8 cellular contexts compared by ENCODE assay signal in the genomic region with DNA sequence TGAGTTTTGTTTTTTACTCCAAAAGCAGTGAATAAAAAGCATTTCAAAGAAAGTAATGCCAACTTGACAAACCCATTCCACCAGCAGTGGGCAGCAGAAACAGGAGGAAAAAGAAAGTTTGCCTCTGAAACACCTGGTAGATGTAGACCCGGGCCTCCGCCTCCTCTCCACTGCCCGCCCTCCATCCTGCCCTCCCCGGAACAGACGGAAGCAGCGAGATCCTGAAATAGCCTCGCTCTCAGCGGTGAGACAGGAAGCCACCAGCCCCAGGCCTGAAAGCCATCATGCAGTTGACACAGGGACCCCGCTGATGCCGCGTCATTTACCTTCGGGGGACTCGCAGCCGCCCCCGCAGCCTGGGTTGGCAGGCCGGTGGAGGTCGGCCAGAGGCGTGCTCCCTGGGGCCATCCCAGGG.
DNase-seq lines count a peak whose midpoint lies in the region; ATAC-seq and TF ChIP-seq lines count a peak whose summit lies in the region.

No MANE protein-coding gene starts in this region.

- no peak overlapping the region for H3K23ac ChIP-seq in neuronal stem cell (ENCODE audit: low read depth, low read length, poor library complexity)

- H3K4me3 ChIP-seq in A673 (ENCODE audit: low read depth, low read length, poor library complexity, severe bottlenecking) (no peak overlapping the region), cardiac fibroblast (replicated peaks in 1 of 2; ENCODE audit: low read depth in 2 of 2, low read length in 2 of 2) (no peak overlapping the region), neuronal stem cell (ENCODE audit: low read length in 2 of 2) (no peak overlapping the region), vagina (no peak overlapping the region)

- no peaks in the 10 kb centered on the region for H3K36me3 Mint-ChIP-seq in T-helper 2 cell treated with Interferon-gamma antibody and Interleukin-4, amounts not matched to agents 5 μg/mL and 100 μg/mL, for 36 hours (ENCODE audit: low read depth)

- POLR2A ChIA-PET in A673 (lab: Charles Lee; ENCODE audit: low non-redundant PET), result no interaction called here

- H3K27ac ChIP-seq in A673 (ENCODE audit: low read depth, low read length, poor library complexity, severe bottlenecking) (no peak overlapping the region), neuronal stem cell (replicated peaks; ENCODE audit: low read length) (no peak overlapping the region), vagina (no peak overlapping the region)

- H3K36me3 ChIP-seq in A673 (ENCODE audit: insufficient read depth, low read length, poor library complexity, severe bottlenecking) (no peaks in the 10 kb centered on the region), neuronal stem cell (replicated peaks in 1 of 2; ENCODE audit: control insufficient read depth in 2 of 2, insufficient read depth in 2 of 2, low read length in 2 of 2) (no peaks in the 10 kb centered on the region), vagina (no peaks in the 10 kb centered on the region)

- H2AK5ac ChIP-seq in neuronal stem cell (ENCODE audit: low read depth, low read length), result no peak overlapping the region

- H3K4me2 ChIP-seq in neuronal stem cell (ENCODE audit: insufficient read depth, low read length, poor library complexity, severe bottlenecking), result no peak overlapping the region

- CTCF ChIA-PET in A673 (lab: Charles Lee), result no interaction called here

- DNase-seq in A673 (ENCODE audit: low spot score), result peak; percentile 11
- peak; percentile 40 for DNase-seq in T-helper 2 cell treated with Interferon-gamma antibody and Interleukin-4, amounts not matched to agents 5 μg/mL and 100 μg/mL, for 36 hours (ENCODE audit: low spot score)
- peak; percentile 6 to 8 for DNase-seq in cardiac fibroblast (ENCODE audit: low read depth in 2 of 2)
- no peak for DNase-seq in neuronal stem cell (ENCODE audit: low spot score)
- no peak for DNase-seq in NK-92 treated with Interleukin-12 subunit alpha and Interleukin-12 subunit beta, amount 100 ng/mL, for 24 hours (lab: John Stamatoyannopoulos, UW)
- DNase-seq in vagina (ENCODE audit: extremely low spot score in 2 of 2), result no peak

- H3K18ac ChIP-seq in neuronal stem cell (ENCODE audit: low read length), result peak overlapping the region; percentile 49

- no peak overlapping the region for H3K4ac ChIP-seq in neuronal stem cell (ENCODE audit: low read length)

- no peaks in the 10 kb centered on the region for H3K4me1 ChIP-seq in A673 (ENCODE audit: insufficient read depth, low read length, poor library complexity, severe bottlenecking)
- peaks cover 16 to 37% of the 10 kb centered on the region in 2 donors for H3K4me1 ChIP-seq in neuronal stem cell (ENCODE audit: control insufficient read depth in 2 of 2, insufficient read depth in 1 of 2, low read depth in 1 of 2, low read length in 2 of 2)
- H3K4me1 ChIP-seq in vagina, result no peaks in the 10 kb centered on the region

- peak overlapping the region; percentile 45 for H3K4me3 Mint-ChIP-seq in T-helper 2 cell treated with Interferon-gamma antibody and Interleukin-4, amounts not matched to agents 5 μg/mL and 100 μg/mL, for 36 hours

- H2BK15ac ChIP-seq in neuronal stem cell (ENCODE audit: low read length), result peak overlapping the region; percentile 12

- peak overlapping the region; percentile 57 for H4K8ac ChIP-seq in neuronal stem cell (ENCODE audit: low read depth, low read length)

- TF ChIP-seq CTCF in A673 (conservative IDR thresholded peaks at IDR 0.05; ENCODE audit: low read depth, low read length) (peak; percentile 21; the same call in 1 of the 2 replicates), cardiac fibroblast (IDR thresholded peaks at IDR 0.05; ENCODE audit: low read depth, low read length) (no peak), vagina (IDR thresholded peaks at IDR 0.05) (no peak)

- H3K9me3 ChIP-seq in A673 (ENCODE audit: low read depth, low read length, poor library complexity, severe bottlenecking) (no peaks in the 10 kb centered on the region), neuronal stem cell (replicated peaks in 1 of 2; ENCODE audit: control insufficient read depth in 2 of 2, insufficient read depth in 1 of 2, low read depth in 1 of 2, low read length in 2 of 2) (peaks cover 0 to 2% of the 10 kb centered on the region in 2 donors), vagina (no peaks in the 10 kb centered on the region)

- H3K4me1 Mint-ChIP-seq in T-helper 2 cell treated with Interferon-gamma antibody and Interleukin-4, amounts not matched to agents 5 μg/mL and 100 μg/mL, for 36 hours (ENCODE audit: low read depth), result peaks cover 17% of the 10 kb centered on the region

- intact Hi-C loops in A673 (cut with micrococcal nuclease; ENCODE audit: unreplicated experiment) (no loop called here), vagina (cut with DNase I) (no loop called here)

- no peak overlapping the region for H2BK12ac ChIP-seq in neuronal stem cell (ENCODE audit: low read length)

- H3K27me3 Mint-ChIP-seq in T-helper 2 cell treated with Interferon-gamma antibody and Interleukin-4, amounts not matched to agents 5 μg/mL and 100 μg/mL, for 36 hours (ENCODE audit: low read depth), result peaks cover 8% of the 10 kb centered on the region

- no peaks in the 10 kb centered on the region for H3K9me3 Mint-ChIP-seq in T-helper 2 cell treated with Interferon-gamma antibody and Interleukin-4, amounts not matched to agents 5 μg/mL and 100 μg/mL, for 36 hours

- no peak overlapping the region for H3K14ac ChIP-seq in neuronal stem cell (ENCODE audit: low read length)

- H2AFZ ChIP-seq in neuronal stem cell (ENCODE audit: low read length), result peak overlapping the region; percentile 74

- no peak overlapping the region for H2BK120ac ChIP-seq in neuronal stem cell (ENCODE audit: low read depth, low read length)

- H3K27me3 ChIP-seq in A673 (replicated peaks; ENCODE audit: insufficient read depth, low read depth, low read length, poor library complexity), result peaks cover 26% of the 10 kb centered on the region
- H3K27me3 ChIP-seq in neuronal stem cell (ENCODE audit: control insufficient read depth in 3 of 3, insufficient read depth in 3 of 3, low read depth in 1 of 3, low read length in 3 of 3), result peaks cover 0 to 43% (median 2%) of the 10 kb centered on the region in 3 experiments
- no peaks in the 10 kb centered on the region for H3K27me3 ChIP-seq in vagina

- no peak overlapping the region for H3K27ac Mint-ChIP-seq in T-helper 2 cell treated with Interferon-gamma antibody and Interleukin-4, amounts not matched to agents 5 μg/mL and 100 μg/mL, for 36 hours

- WGBS in neuronal stem cell (ENCODE audit: extremely low coverage in 2 of 2, insufficient read length in 2 of 2, insufficient replicate concordance in 1 of 2), 2 donors, result no CpG with 5 or more reads among the region's 18 CpGs

- H3K9ac ChIP-seq in neuronal stem cell (ENCODE audit: low read depth, low read length, poor library complexity), result no peak overlapping the region

- no peak overlapping the region for H4K91ac ChIP-seq in neuronal stem cell (ENCODE audit: low read depth, low read length, poor library complexity)

- H2BK5ac ChIP-seq in neuronal stem cell (ENCODE audit: low read length), result no peak overlapping the region

- no peaks in the 10 kb centered on the region for H3K79me1 ChIP-seq in neuronal stem cell (ENCODE audit: low read depth, low read length)

- ATAC-seq in GM18909 (IDR thresholded peaks at IDR 0.05; ENCODE audit: poor library complexity, unreplicated experiment), result peak; percentile 98
- peak; percentile 96 for ATAC-seq in HG03097 (IDR thresholded peaks at IDR 0.05; ENCODE audit: low FRiP score, unreplicated experiment)

- no TSS peak for BruUV-seq in A673 (replicated peaks; lab: Mats Ljungman, UMichigan)

- no peak for TF ChIP-seq POLR2A in vagina (IDR thresholded peaks at IDR 0.05)

Comparison
In these comparisons a context has a peak if more than half of its experiments do, and no peak if none do; other contexts are left out.
1. DNase-seq: peak in A673 (single experiment), T-helper 2 cell treated with Interferon-gamma antibody and Interleukin-4, amounts not matched to agents 5 μg/mL and 100 μg/mL, for 36 hours (single experiment) and cardiac fibroblast (2 of 2); none in neuronal stem cell (single experiment), NK-92 treated with Interleukin-12 subunit alpha and Interleukin-12 subunit beta, amount 100 ng/mL, for 24 hours (single experiment) and vagina (0 of 2).